Comparison of ENCODE assay signal across 4 cellular contexts in the genomic region with DNA sequence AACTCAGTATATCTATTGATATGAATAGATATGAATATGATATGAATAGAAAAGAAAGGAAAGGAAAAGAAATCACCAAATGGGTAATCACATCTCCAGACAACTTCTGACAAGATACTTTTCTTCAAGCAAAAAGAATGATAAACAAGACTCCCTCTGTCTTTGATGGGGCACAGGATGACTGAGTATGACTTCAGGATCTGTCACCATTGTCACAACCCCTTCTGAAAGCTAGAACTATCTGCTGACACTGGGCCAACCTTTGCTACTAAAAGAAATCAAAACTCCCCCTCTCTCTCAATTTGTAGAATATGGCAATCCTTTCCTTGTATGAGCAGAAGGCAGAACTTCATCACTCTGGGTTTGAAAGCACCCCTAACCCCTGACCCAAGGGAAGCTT.
"Had no signal": no experiment of that assay in that cellular context is flagged by ENCODE, and none has a peak within 500 bp of the region (broad histone marks: within the 10 kb centered on the region; RNA-seq: fewer than 3 reads in every experiment).

No MANE protein-coding gene starts in this region.

- H3K9me3 Mint-ChIP-seq: GM23338, H9 had no signal

- H3K4me3 Mint-ChIP-seq: GM23338, H9 had no signal

- H2AFZ ChIP-seq: GM23338 had no signal

- H3K4me2 ChIP-seq: GM23338 had no signal

- DNase-seq: H9, HCEC 1CT, IMR-90 had no signal

- H3K27ac Mint-ChIP-seq: GM23338 had no signal

- H3K4me3 ChIP-seq: GM23338 had no signal

- ATAC-seq: GM23338 had no signal
